1 cellular context compared by ENCODE assay signal in genomic region chr19:11374449-11375142, GRCh38.
TF ChIP-seq lines count a peak whose summit lies in the region.

Gene SWSAP1 (plus strand): TSS chr19:11374666. CDS start chr19:11374681, 15 bp downstream.

TF ChIP-seq in K562, 482 proteins besides CTCF, POLR2A, EP300 and RAD21 (continued from another document and continues in another):
- TF ChIP-seq CEBPG (CRISPR knock-in tag; IDR thresholded peaks at IDR 0.05) (peak; percentile 64; the same call in 1 of the 2 replicates), CEBPG (tag; conservative IDR thresholded peaks at IDR 0.05 in 1 of 2, IDR thresholded peaks at IDR 0.05 in 1 of 2) (peak; percentile 77 to 80), NR2C2 (CRISPR knock-in tag; IDR thresholded peaks at IDR 0.05) (0 out of 2 replicates have a peak, but pooled peaks have one; percentile 65), NR2C2 (tag; IDR thresholded peaks at IDR 0.05) (peak; percentile 85; the same call in 1 of the 2 replicates), ZBTB7A (IDR thresholded peaks at IDR 0.05; ENCODE audit: borderline replicate concordance, control insufficient read depth, low read depth, low read length) (0 out of 2 replicates have a peak, but pooled peaks have one; percentile 11), TAL1 (IDR thresholded peaks at IDR 0.05) (no peak), ZNF282 (CRISPR knock-in tag; IDR thresholded peaks at IDR 0.05) (no peak), ELF1 (tag; IDR thresholded peaks at IDR 0.05) (peak; percentile 64; the same call in 1 of the 2 replicates), BRCA1 (IDR thresholded peaks at IDR 0.05) (no peak), BRCA1 (CRISPR knock-in tag; IDR thresholded peaks at IDR 0.05) (no peak), REST (CRISPR knock-in tag; IDR thresholded peaks at IDR 0.05; ENCODE audit: low read depth) (peak; percentile 80), KLF16 (IDR thresholded peaks at IDR 0.05) (no peak), PML (IDR thresholded peaks at IDR 0.05; ENCODE audit: low read length) (peak; percentile 62), ZNF134 (CRISPR knock-in tag; conservative IDR thresholded peaks at IDR 0.05) (no peak; the same call in 1 of the 2 replicates), ZBTB43 (CRISPR knock-in tag; IDR thresholded peaks at IDR 0.05) (no peak), FOXK2 (conservative IDR thresholded peaks at IDR 0.05 in 1 of 2, IDR thresholded peaks at IDR 0.05 in 1 of 2; ENCODE audit: low read depth in 2 of 2) (peak; percentile 63 to 73; a peak in 3 of 4 replicates), NR1H2 (CRISPR knock-in tag; IDR thresholded peaks at IDR 0.05) (no peak), LEF1 (IDR thresholded peaks at IDR 0.05) (no peak), OTX1 (CRISPR knock-in tag; IDR thresholded peaks at IDR 0.05) (peak; percentile 87; the same call in 1 of the 2 replicates), ID3 (CRISPR knock-in tag; IDR thresholded peaks at IDR 0.05) (no peak), ID3 (tag; IDR thresholded peaks at IDR 0.05) (no peak; the same call in 1 of the 2 replicates), ZNF764 (CRISPR knock-in tag; IDR thresholded peaks at IDR 0.05; ENCODE audit: low read depth) (no peak), ZKSCAN1 (IDR thresholded peaks at IDR 0.05; ENCODE audit: low read depth, low read length) (no peak), TFAM (CRISPR knock-in tag; conservative IDR thresholded peaks at IDR 0.05) (no peak), ZNF445 (CRISPR knock-in tag; IDR thresholded peaks at IDR 0.05; ENCODE audit: low read depth) (no peak), TBP (optimal IDR thresholded peaks at IDR 0.05; ENCODE audit: low read depth, low read length) (peak; percentile 79), NR2C1 (IDR thresholded peaks at IDR 0.05) (no peak), NR2C1 (tag; IDR thresholded peaks at IDR 0.05) (peak; percentile 74), PREB (CRISPR knock-in tag; IDR thresholded peaks at IDR 0.05) (no peak), ZFP30 (CRISPR knock-in tag; IDR thresholded peaks at IDR 0.05; ENCODE audit: borderline replicate concordance) (no peak), HDGF (IDR thresholded peaks at IDR 0.05) (0 out of 2 replicates have a peak, but pooled peaks have one; percentile 20), GABPB1 (CRISPR knock-in tag; IDR thresholded peaks at IDR 0.05) (peak; percentile 87), KLF13 (tag; IDR thresholded peaks at IDR 0.05; ENCODE audit: borderline replicate concordance, low read depth) (no peak), MED1 (CRISPR knock-in tag; IDR thresholded peaks at IDR 0.05; ENCODE audit: borderline replicate concordance) (no peak), L3MBTL2 (IDR thresholded peaks at IDR 0.05) (peak; percentile 92), CBFA2T3 (IDR thresholded peaks at IDR 0.05) (no peak), NFIX (CRISPR knock-in tag; IDR thresholded peaks at IDR 0.05; ENCODE audit: low read depth) (no peak), SRSF7 (optimal IDR thresholded peaks at IDR 0.05; ENCODE audit: low read depth, low read length) (no peak), ZNF3 (CRISPR knock-in tag; IDR thresholded peaks at IDR 0.05) (no peak), MTA2 (IDR thresholded peaks at IDR 0.05; ENCODE audit: low read depth) (no peak), ZNF12 (CRISPR knock-in tag; IDR thresholded peaks at IDR 0.05) (0 out of 2 replicates have a peak, but pooled peaks have one; percentile 17), POLR2G (IDR thresholded peaks at IDR 0.05; ENCODE audit: low read depth, low read length) (peak; percentile 95), RBM15 (IDR thresholded peaks at IDR 0.05; ENCODE audit: insufficient read depth, low read length) (no peak), ZNF217 (CRISPR knock-in tag; IDR thresholded peaks at IDR 0.05) (no peak), CREBBP (IDR thresholded peaks at IDR 0.05; ENCODE audit: low read depth, low read length) (no peak), ZNF274 (IDR thresholded peaks at IDR 0.05; ENCODE audit: borderline replicate concordance, low read depth, low read length) (no peak), BMI1 (IDR thresholded peaks at IDR 0.05; ENCODE audit: low read length) (no peak), CXXC5 (CRISPR knock-in tag; IDR thresholded peaks at IDR 0.05) (peak; percentile 95), CAMTA2 (CRISPR knock-in tag; conservative IDR thresholded peaks at IDR 0.05) (no peak), ZNF707 (CRISPR knock-in tag; conservative IDR thresholded peaks at IDR 0.05) (no peak), ZNF174 (CRISPR knock-in tag; IDR thresholded peaks at IDR 0.05) (no peak), CBX3 (IDR thresholded peaks at IDR 0.05; ENCODE audit: borderline replicate concordance in 1 of 2, low read length in 2 of 2) (no peak), WHSC1 (IDR thresholded peaks at IDR 0.05; ENCODE audit: low read length) (no peak), ZNF830 (CRISPR knock-in tag; IDR thresholded peaks at IDR 0.05) (no peak), HNRNPK (IDR thresholded peaks at IDR 0.05; ENCODE audit: low read depth, low read length, poor library complexity, severe bottlenecking) (no peak), POLR2B (IDR thresholded peaks at IDR 0.05; ENCODE audit: low read depth, partially characterized antibody) (peak; percentile 86), ZFX (CRISPR knock-in tag; IDR thresholded peaks at IDR 0.05) (peak; percentile 100), NR4A1 (CRISPR knock-in tag; IDR thresholded peaks at IDR 0.05) (peak; percentile 66; the same call in 1 of the 2 replicates), NR4A1 (tag; IDR thresholded peaks at IDR 0.05) (no peak), SMARCA5 (IDR thresholded peaks at IDR 0.05) (no peak; the same call in 1 of the 2 replicates)
- TF ChIP-seq, protein P1, sequence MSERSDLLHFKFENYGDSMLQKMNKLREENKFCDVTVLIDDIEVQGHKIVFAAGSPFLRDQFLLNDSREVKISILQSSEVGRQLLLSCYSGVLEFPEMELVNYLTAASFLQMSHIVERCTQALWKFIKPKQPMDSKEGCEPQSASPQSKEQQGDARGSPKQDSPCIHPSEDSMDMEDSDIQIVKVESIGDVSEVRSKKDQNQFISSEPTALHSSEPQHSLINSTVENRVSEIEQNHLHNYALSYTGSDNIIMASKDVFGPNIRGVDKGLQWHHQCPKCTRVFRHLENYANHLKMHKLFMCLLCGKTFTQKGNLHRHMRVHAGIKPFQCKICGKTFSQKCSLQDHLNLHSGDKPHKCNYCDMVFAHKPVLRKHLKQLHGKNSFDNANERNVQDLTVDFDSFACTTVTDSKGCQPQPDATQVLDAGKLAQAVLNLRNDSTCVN (CRISPR knock-in tag; IDR thresholded peaks at IDR 0.05) = peak; percentile 64; the same call in 1 of the 2 replicates
- TF ChIP-seq, protein P2, sequence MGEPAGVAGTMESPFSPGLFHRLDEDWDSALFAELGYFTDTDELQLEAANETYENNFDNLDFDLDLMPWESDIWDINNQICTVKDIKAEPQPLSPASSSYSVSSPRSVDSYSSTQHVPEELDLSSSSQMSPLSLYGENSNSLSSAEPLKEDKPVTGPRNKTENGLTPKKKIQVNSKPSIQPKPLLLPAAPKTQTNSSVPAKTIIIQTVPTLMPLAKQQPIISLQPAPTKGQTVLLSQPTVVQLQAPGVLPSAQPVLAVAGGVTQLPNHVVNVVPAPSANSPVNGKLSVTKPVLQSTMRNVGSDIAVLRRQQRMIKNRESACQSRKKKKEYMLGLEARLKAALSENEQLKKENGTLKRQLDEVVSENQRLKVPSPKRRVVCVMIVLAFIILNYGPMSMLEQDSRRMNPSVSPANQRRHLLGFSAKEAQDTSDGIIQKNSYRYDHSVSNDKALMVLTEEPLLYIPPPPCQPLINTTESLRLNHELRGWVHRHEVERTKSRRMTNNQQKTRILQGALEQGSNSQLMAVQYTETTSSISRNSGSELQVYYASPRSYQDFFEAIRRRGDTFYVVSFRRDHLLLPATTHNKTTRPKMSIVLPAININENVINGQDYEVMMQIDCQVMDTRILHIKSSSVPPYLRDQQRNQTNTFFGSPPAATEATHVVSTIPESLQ (CRISPR knock-in tag; IDR thresholded peaks at IDR 0.05) = no peak; the same call in 1 of the 2 replicates
- TF ChIP-seq, protein P3, sequence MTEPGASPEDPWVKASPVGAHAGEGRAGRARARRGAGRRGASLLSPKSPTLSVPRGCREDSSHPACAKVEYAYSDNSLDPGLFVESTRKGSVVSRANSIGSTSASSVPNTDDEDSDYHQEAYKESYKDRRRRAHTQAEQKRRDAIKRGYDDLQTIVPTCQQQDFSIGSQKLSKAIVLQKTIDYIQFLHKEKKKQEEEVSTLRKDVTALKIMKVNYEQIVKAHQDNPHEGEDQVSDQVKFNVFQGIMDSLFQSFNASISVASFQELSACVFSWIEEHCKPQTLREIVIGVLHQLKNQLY (CRISPR knock-in tag; conservative IDR thresholded peaks at IDR 0.05) = peak in 1 of 2 experiments; percentile 86; a peak in 1 of 4 replicates
- TF ChIP-seq, protein P4, sequence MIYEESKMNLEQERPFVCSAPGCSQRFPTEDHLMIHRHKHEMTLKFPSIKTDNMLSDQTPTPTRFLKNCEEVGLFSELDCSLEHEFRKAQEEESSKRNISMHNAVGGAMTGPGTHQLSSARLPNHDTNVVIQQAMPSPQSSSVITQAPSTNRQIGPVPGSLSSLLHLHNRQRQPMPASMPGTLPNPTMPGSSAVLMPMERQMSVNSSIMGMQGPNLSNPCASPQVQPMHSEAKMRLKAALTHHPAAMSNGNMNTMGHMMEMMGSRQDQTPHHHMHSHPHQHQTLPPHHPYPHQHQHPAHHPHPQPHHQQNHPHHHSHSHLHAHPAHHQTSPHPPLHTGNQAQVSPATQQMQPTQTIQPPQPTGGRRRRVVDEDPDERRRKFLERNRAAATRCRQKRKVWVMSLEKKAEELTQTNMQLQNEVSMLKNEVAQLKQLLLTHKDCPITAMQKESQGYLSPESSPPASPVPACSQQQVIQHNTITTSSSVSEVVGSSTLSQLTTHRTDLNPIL (CRISPR knock-in tag; IDR thresholded peaks at IDR 0.05) = no peak
- TF ChIP-seq, protein P5, sequence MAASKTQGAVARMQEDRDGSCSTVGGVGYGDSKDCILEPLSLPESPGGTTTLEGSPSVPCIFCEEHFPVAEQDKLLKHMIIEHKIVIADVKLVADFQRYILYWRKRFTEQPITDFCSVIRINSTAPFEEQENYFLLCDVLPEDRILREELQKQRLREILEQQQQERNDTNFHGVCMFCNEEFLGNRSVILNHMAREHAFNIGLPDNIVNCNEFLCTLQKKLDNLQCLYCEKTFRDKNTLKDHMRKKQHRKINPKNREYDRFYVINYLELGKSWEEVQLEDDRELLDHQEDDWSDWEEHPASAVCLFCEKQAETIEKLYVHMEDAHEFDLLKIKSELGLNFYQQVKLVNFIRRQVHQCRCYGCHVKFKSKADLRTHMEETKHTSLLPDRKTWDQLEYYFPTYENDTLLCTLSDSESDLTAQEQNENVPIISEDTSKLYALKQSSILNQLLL (CRISPR knock-in tag; IDR thresholded peaks at IDR 0.05; ENCODE audit: borderline replicate concordance) = no peak
- TF ChIP-seq, protein P6, sequence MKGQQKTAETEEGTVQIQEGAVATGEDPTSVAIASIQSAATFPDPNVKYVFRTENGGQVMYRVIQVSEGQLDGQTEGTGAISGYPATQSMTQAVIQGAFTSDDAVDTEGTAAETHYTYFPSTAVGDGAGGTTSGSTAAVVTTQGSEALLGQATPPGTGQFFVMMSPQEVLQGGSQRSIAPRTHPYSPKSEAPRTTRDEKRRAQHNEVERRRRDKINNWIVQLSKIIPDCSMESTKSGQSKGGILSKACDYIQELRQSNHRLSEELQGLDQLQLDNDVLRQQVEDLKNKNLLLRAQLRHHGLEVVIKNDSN (CRISPR knock-in tag; IDR thresholded peaks at IDR 0.05) = peak; percentile 63
